Comparison of ENCODE assay signal across 24 cellular contexts in genomic region chr2:177730792-177731191, GRCh38.
DNase-seq lines count a peak whose midpoint lies in the region; ATAC-seq, FAIRE-seq and TF ChIP-seq lines count a peak whose summit lies in the region.
"Had no signal": no experiment of that assay in that cellular context is flagged by ENCODE, and none has a peak within 500 bp of the region (broad histone marks: within the 10 kb centered on the region; RNA-seq: fewer than 3 reads in every experiment).

No MANE protein-coding gene starts in this region.

- peak overlapping the region; percentile 83 to 94 (median 91) for H3K27ac Mint-ChIP-seq in nephron
- no peak overlapping the region for H3K27ac Mint-ChIP-seq in WTC11
- H3K27ac Mint-ChIP-seq: B cell; CD14-positive monocyte; CD4-positive, alpha-beta T cell; CD8-positive, alpha-beta memory T cell; H9 had no signal

- no peak overlapping the region for H3K4ac ChIP-seq in neuronal stem cell (ENCODE audit: low read length)

- POLR2A ChIA-PET in K562 (lab: Yijun Ruan, JAX): interaction anchor here (0.7 to 2.2 kb wide), 5 partner anchors 10 to 141 kb away, joined by 3 to 8 read pairs (median 4); no protein-coding TSS in a partner anchor
- POLR2A ChIA-PET in WTC11 (lab: Charles Lee): no interaction called here

- 20% methylated on average over 2 of the region's 2 CpGs for WGBS in K562 (ENCODE audit: insufficient coverage, low coverage, missing lambda C conversion rate)
- WGBS in neuronal stem cell (ENCODE audit: extremely low coverage in 2 of 2, insufficient read length in 2 of 2, insufficient replicate concordance in 1 of 2), 2 donors: no CpG with 5 or more reads among the region's 2 CpGs

- peaks cover 77% of the 10 kb centered on the region for H3K4me1 Mint-ChIP-seq in nephron
- H3K4me1 Mint-ChIP-seq in WTC11: peaks cover 12% of the 10 kb centered on the region
- H3K4me1 Mint-ChIP-seq: B cell; CD14-positive monocyte; CD8-positive, alpha-beta memory T cell had no signal

- H3K18ac ChIP-seq in neuronal stem cell (ENCODE audit: low read length): no peak overlapping the region

- H3K27ac ChIP-seq in BLaER1: no peak overlapping the region
- H3K27ac ChIP-seq in K562 (ENCODE audit: extremely low read depth, low read depth, low read length): peak overlapping the region; percentile 34; the same call in 1 of the 3 replicates
- H3K27ac ChIP-seq in neuronal stem cell (replicated peaks; ENCODE audit: low read length): no peak overlapping the region
- H3K27ac ChIP-seq: 22Rv1; BLaER1 treated with 17β-estradiol and CSF1 and Interleukin-3, amounts not matched to agents 10 nM and 100 nM; GM23248 had no signal

- H3K23ac ChIP-seq in neuronal stem cell (ENCODE audit: low read depth, low read length, poor library complexity): no peak overlapping the region

- H3K36me3 Mint-ChIP-seq in nephron (ENCODE audit: low read depth) (no peaks in the 10 kb centered on the region), WTC11 (no peaks in the 10 kb centered on the region)
- H3K36me3 Mint-ChIP-seq: CD14-positive monocyte; CD8-positive, alpha-beta memory T cell had no signal

- no peak for TF ChIP-seq EP300 in K562 (IDR thresholded peaks at IDR 0.05; ENCODE audit: low read length)

- H3K36me3 ChIP-seq in BLaER1 (no peaks in the 10 kb centered on the region), K562 (ENCODE audit: control insufficient read depth, insufficient read depth, low read length) (no peaks in the 10 kb centered on the region), neuronal stem cell (replicated peaks in 1 of 2; ENCODE audit: control insufficient read depth in 2 of 2, insufficient read depth in 2 of 2, low read length in 2 of 2) (no peaks in the 10 kb centered on the region)
- H3K36me3 ChIP-seq: BLaER1 treated with 17β-estradiol and CSF1 and Interleukin-3, amounts not matched to agents 10 nM and 100 nM had no signal

- no peak for DNase-seq in K562 (ENCODE audit: extremely low read depth in 1 of 4, low spot score in 3 of 4)
- DNase-seq in neuronal stem cell (ENCODE audit: low spot score): no peak
- DNase-seq in HTR-8/SVneo (ENCODE audit: insufficient read length, low spot score): no peak
- DNase-seq in NCI-H128 (lab: John Stamatoyannopoulos, UW; ENCODE audit: unreplicated experiment): no peak
- no peak for DNase-seq in WTC11 (ENCODE audit: low spot score)
- DNase-seq: CD4-positive, alpha-beta T cell; CD8-positive, alpha-beta memory T cell; DMS 273 treated with DMSO at 0.1 percent for 48 hours; DMS79; EL; GM23248 had no signal

- H3K9ac ChIP-seq in BLaER1 (no peak overlapping the region), K562 (ENCODE audit: insufficient read depth in 1 of 2, low read depth in 2 of 2, low read length in 2 of 2) (no peak overlapping the region), neuronal stem cell (ENCODE audit: low read depth, low read length, poor library complexity) (no peak overlapping the region)
- H3K9ac ChIP-seq: BLaER1 treated with 17β-estradiol and CSF1 and Interleukin-3, amounts not matched to agents 10 nM and 100 nM; GM23248 had no signal

- H3K79me1 ChIP-seq in neuronal stem cell (ENCODE audit: low read depth, low read length): no peaks in the 10 kb centered on the region

- H3K27me3 ChIP-seq in BLaER1 (no peaks in the 10 kb centered on the region), K562 (ENCODE audit: control insufficient read depth in 2 of 2, insufficient read depth in 2 of 2, low read length in 2 of 2) (no peaks in the 10 kb centered on the region), neuronal stem cell (ENCODE audit: control insufficient read depth in 3 of 3, insufficient read depth in 3 of 3, low read depth in 1 of 3, low read length in 3 of 3) (no peaks in the 10 kb centered on the region)
- H3K27me3 ChIP-seq: BLaER1 treated with 17β-estradiol and CSF1 and Interleukin-3, amounts not matched to agents 10 nM and 100 nM had no signal

- no peak for TF ChIP-seq POLR2A in K562 (conservative IDR thresholded peaks at IDR 0.05)

- CTCF ChIA-PET in K562 (lab: Yijun Ruan, JAX; ENCODE audit: low intra/inter-chr PET ratio) (no interaction called here), WTC11 (lab: Charles Lee) (interaction anchor here (1.1 to 2.1 kb wide), 4 partner anchors 12 to 566 kb away, joined by 3 to 8 read pairs (median 4); no protein-coding TSS in a partner anchor)

- no peak for TF ChIP-seq RAD21 in K562 (CRISPR knock-in tag; conservative IDR thresholded peaks at IDR 0.05 in 1 of 2, IDR thresholded peaks at IDR 0.05 in 1 of 2)

- in situ Hi-C loops in K562 (cut with MboI): no loop called here

- no peak overlapping the region for H2BK12ac ChIP-seq in neuronal stem cell (ENCODE audit: low read length)

- H3K9me3 Mint-ChIP-seq in nephron (peaks cover under 1% of the 10 kb centered on the region), WTC11 (no peaks in the 10 kb centered on the region)
- H3K9me3 Mint-ChIP-seq: CD4-positive, alpha-beta T cell; CD8-positive, alpha-beta memory T cell; H9 had no signal

- no peak overlapping the region for H2BK120ac ChIP-seq in neuronal stem cell (ENCODE audit: low read depth, low read length)

- H2BK5ac ChIP-seq in neuronal stem cell (ENCODE audit: low read length): no peak overlapping the region

- no TSS peak for BruUV-seq in K562 (replicated peaks; lab: Mats Ljungman, UMichigan)

- no peak overlapping the region for H2BK15ac ChIP-seq in neuronal stem cell (ENCODE audit: low read length)

- intact Hi-C loops in K562 (cut with micrococcal nuclease): no loop called here

- H3K4me3 ChIP-seq in BLaER1: no peak overlapping the region
- H3K4me3 ChIP-seq in K562: no peak overlapping the region
- H3K4me3 ChIP-seq in neuronal stem cell (ENCODE audit: low read length in 2 of 2): no peak overlapping the region
- H3K4me3 ChIP-seq: BLaER1 treated with 17β-estradiol and CSF1 and Interleukin-3, amounts not matched to agents 10 nM and 100 nM; GM12878; GM23248 had no signal

- H3K14ac ChIP-seq in neuronal stem cell (ENCODE audit: low read length): no peak overlapping the region

- peak overlapping the region; percentile 87 for H2AFZ ChIP-seq in K562 (ENCODE audit: low read depth, low read length)
- H2AFZ ChIP-seq in neuronal stem cell (ENCODE audit: low read length): peak overlapping the region; percentile 91
- H2AFZ ChIP-seq: GM23248 had no signal

- H3K27me3 Mint-ChIP-seq in nephron (ENCODE audit: low read depth) (no peaks in the 10 kb centered on the region), WTC11 (ENCODE audit: low read depth) (peaks cover 100% of the 10 kb centered on the region)

- no peaks in the 10 kb centered on the region for H3K9me1 ChIP-seq in K562 (ENCODE audit: control insufficient read depth, insufficient read depth, low read length)

- TF ChIP-seq CTCF in K562 (IDR thresholded peaks at IDR 0.05 in 2 of 3, conservative IDR thresholded peaks at IDR 0.05 in 1 of 3; ENCODE audit: insufficient read depth in 2 of 3, low read depth in 1 of 3, low read length in 3 of 3) (no peak), nephron (IDR thresholded peaks at IDR 0.05; ENCODE audit: unreplicated experiment in 3 of 3) (no peak), WTC11 (IDR thresholded peaks at IDR 0.05) (no peak)

- H4K91ac ChIP-seq in neuronal stem cell (ENCODE audit: low read depth, low read length, poor library complexity): no peak overlapping the region

- no peak overlapping the region for H2AK5ac ChIP-seq in neuronal stem cell (ENCODE audit: low read depth, low read length)

- FAIRE-seq in K562 (lab: Jason Lieb, UNC) (no peak), HTR-8/SVneo (lab: Jason Lieb, UNC) (no peak)
- FAIRE-seq: A204.1, D721Med, GM12878, GM18507 had no signal

- H3K79me2 ChIP-seq in K562 (ENCODE audit: control insufficient read depth, insufficient read depth, low read length): no peaks in the 10 kb centered on the region

- H4K8ac ChIP-seq in neuronal stem cell (ENCODE audit: low read depth, low read length): no peak overlapping the region

- H3K4me2 ChIP-seq in BLaER1: peak overlapping the region; percentile 45; the same call in 1 of the 2 replicates
- H3K4me2 ChIP-seq in K562 (ENCODE audit: insufficient read depth, low read length): no peak overlapping the region
- H3K4me2 ChIP-seq in neuronal stem cell (ENCODE audit: insufficient read depth, low read length, poor library complexity, severe bottlenecking): no peak overlapping the region

- H3K9me3 ChIP-seq in BLaER1: no peaks in the 10 kb centered on the region
- no peaks in the 10 kb centered on the region for H3K9me3 ChIP-seq in K562 (replicated peaks; ENCODE audit: control insufficient read depth, insufficient read depth, low read depth, low read length)
- no peaks in the 10 kb centered on the region for H3K9me3 ChIP-seq in neuronal stem cell (replicated peaks in 1 of 2; ENCODE audit: control insufficient read depth in 2 of 2, insufficient read depth in 1 of 2, low read depth in 1 of 2, low read length in 2 of 2)

- no peak for ATAC-seq in K562
- ATAC-seq in GM19463 (IDR thresholded peaks at IDR 0.05; ENCODE audit: unreplicated experiment): no peak
- no peak for ATAC-seq in WTC11
- ATAC-seq: GM12878, HCT116 had no signal

- no peaks in the 10 kb centered on the region for H4K20me1 ChIP-seq in BLaER1
- no peaks in the 10 kb centered on the region for H4K20me1 ChIP-seq in K562 (replicated peaks; ENCODE audit: control insufficient read depth, insufficient read depth, low read length)
- H4K20me1 ChIP-seq: BLaER1 treated with 17β-estradiol and CSF1 and Interleukin-3, amounts not matched to agents 10 nM and 100 nM had no signal

- no peak overlapping the region for H3K4me3 Mint-ChIP-seq in nephron
- H3K4me3 Mint-ChIP-seq in WTC11: no peak overlapping the region
- H3K4me3 Mint-ChIP-seq: B cell; CD14-positive monocyte; CD4-positive, alpha-beta T cell; CD8-positive, alpha-beta memory T cell; H9 had no signal

- H3K4me1 ChIP-seq in BLaER1 (peaks cover 11% of the 10 kb centered on the region), K562 (replicated peaks in 1 of 2; ENCODE audit: control insufficient read depth in 2 of 2, insufficient read depth in 2 of 2, low read length in 2 of 2) (peaks cover 0 to 42% of the 10 kb centered on the region in 2 experiments; a peak in 4 of 5 replicates), neuronal stem cell (ENCODE audit: control insufficient read depth in 2 of 2, insufficient read depth in 1 of 2, low read depth in 1 of 2, low read length in 2 of 2) (peaks cover 3 to 6% of the 10 kb centered on the region in 2 donors)

TF ChIP-seq in WTC11, 78 proteins besides CTCF, POLR2A, EP300 and RAD21 (continues in another document):
- TF ChIP-seq GABPB1 (CRISPR knock-in tag; IDR thresholded peaks at IDR 0.05) (no peak), ZNF416 (CRISPR knock-in tag; IDR thresholded peaks at IDR 0.05) (no peak)
